In genomic region chr10:86594535-86594934, GRCh38 we compare ENCODE assay signal across 16 cellular contexts. TPM values are rescaled to one million over a fixed set of nuclear protein-coding genes. Genes with fewer than 3 reads are reported as not detected.
A peak's percentile ranks its signal among the peaks of the same experiment; 100 is the strongest.
DNase-seq lines count a peak whose midpoint lies in the region; ATAC-seq and TF ChIP-seq lines count a peak whose summit lies in the region.
"Had no signal": no experiment of that assay in that cellular context is flagged by ENCODE, and none has a peak within 500 bp of the region (broad histone marks: within the 10 kb centered on the region; RNA-seq: fewer than 3 reads in every experiment).

No MANE protein-coding gene starts in this region.

- TF ChIP-seq CTCF in fibroblast of villous mesenchyme (IDR thresholded peaks at IDR 0.05; ENCODE audit: insufficient read depth, low read depth, low read length), result no peak

- H3K4me3 ChIP-seq in fibroblast of villous mesenchyme (ENCODE audit: low read depth, low read length), result no peak overlapping the region
- H3K4me3 ChIP-seq: dorsolateral prefrontal cortex, gastrocnemius medialis, tibial nerve had no signal

- DNase-seq in AG08396 (ENCODE audit: low spot score) (peak; percentile 68), HK-2 (ENCODE audit: unreplicated experiment) (peak; percentile 10), SW480 (ENCODE audit: low spot score) (peak; percentile 53), fibroblast of villous mesenchyme (ENCODE audit: low read depth) (peak; percentile 66), islet precursor cell (no peak)
- no peak for DNase-seq in stimulated activated CD4-positive, alpha-beta T cell treated with anti-CD3 and anti-CD28 coated beads, Interleukin-4, amount 100 ng/mL, for 1 hour
- DNase-seq: activated CD4-positive, alpha-beta T cell treated with anti-CD3 and anti-CD28 coated beads for 4 hours; activated T-cell treated with anti-CD3 and anti-CD28 coated beads, Interleukin-2, amount 50 U/mL, for 48 hours; DMS153; dorsolateral prefrontal cortex; gastrocnemius medialis had no signal

- ATAC-seq in GM19395 (IDR thresholded peaks at IDR 0.05; ENCODE audit: unreplicated experiment), result no peak
- no peak for ATAC-seq in GM18867 (IDR thresholded peaks at IDR 0.05; ENCODE audit: unreplicated experiment)
- ATAC-seq: gastrocnemius medialis had no signal

RNA-seq across cellular contexts. Expression of gene OPN4, which starts 59.8 kb away (rescaled TPM):
- total RNA-seq in fibroblast of villous mesenchyme, result not detected in 2 replicates
- total RNA-seq: mononuclear cell; T-helper 1 cell treated with Interleukin-12 subunit alpha and Interleukin-12 subunit beta and Interleukin-4 antibody, amounts not matched to agents 30 ng/mL and 1 ng/mL, for 36 hours had no signal

Comparison
In these comparisons a context has a peak if more than half of its experiments do, and no peak if none do; other contexts are left out.
1. DNase-seq: peak in AG08396 (single experiment), HK-2 (single experiment), SW480 (single experiment) and fibroblast of villous mesenchyme (single experiment); none in stimulated activated CD4-positive, alpha-beta T cell treated with anti-CD3 and anti-CD28 coated beads, Interleukin-4, amount 100 ng/mL, for 1 hour (single experiment) and islet precursor cell (single experiment).